In genomic region chr5:38673671-38674071, GRCh38 we compare ENCODE assay signal across 1 cellular context.
TF ChIP-seq lines count a peak whose summit lies in the region.

No MANE protein-coding gene starts in this region.

TF ChIP-seq in K562, 482 proteins besides CTCF, POLR2A, EP300 and RAD21 (continued from another document):
- TF ChIP-seq CREB3 (tag; conservative IDR thresholded peaks at IDR 0.05; ENCODE audit: low read depth) = no peak
